Comparison of ENCODE assay signal across 2 cellular contexts in the genomic region with DNA sequence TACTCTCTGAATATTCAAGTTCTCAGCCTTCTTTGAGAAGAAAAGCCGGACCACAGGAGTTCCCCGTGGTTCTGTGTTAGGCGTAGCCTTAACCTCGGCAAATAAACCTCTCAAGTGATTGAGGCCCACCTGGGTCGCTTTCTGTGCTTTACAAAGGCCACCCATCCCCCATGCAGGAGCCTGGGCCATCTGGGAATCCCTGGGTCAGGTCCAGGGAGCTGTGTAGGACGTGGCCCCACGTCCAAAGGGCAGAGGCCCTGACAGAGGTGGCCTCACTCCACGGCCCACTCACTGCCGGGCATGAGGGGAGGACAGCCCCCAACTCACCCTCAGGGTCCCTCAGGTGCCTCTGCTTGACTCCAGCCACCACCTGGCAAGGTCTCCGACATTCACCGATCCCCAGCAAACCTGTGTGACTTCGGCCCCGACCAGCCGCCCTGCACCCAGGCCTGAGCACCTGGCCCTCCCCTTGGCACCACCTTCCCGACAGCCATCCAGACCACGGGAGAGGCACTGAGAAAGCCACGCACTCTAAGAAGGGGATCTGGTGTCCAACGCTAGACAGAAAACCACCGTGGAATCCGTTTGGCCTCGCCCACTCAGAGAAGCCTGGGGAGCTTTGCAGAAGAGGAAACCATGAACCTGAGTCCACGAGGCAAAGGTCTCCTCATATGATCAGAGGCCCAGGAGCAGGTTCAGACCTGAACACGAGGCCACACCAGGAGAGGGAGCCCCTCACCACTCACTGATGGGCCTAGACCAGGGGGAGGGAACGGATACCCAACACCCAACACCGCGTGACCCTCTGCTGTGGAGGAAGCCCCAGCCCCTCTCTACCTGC.
TF ChIP-seq lines count a peak whose summit lies in the region.

No MANE protein-coding gene starts in this region.

TF ChIP-seq in A549, 52 proteins besides CTCF, POLR2A, EP300 and RAD21 (continued from another document):
- no peak for TF ChIP-seq FOSB (CRISPR knock-in tag; IDR thresholded peaks at IDR 0.05)
- no peak for TF ChIP-seq MAFK (IDR thresholded peaks at IDR 0.05; ENCODE audit: partially characterized antibody)
- no peak for TF ChIP-seq CEBPB (IDR thresholded peaks at IDR 0.05)
- TF ChIP-seq KDM5A (IDR thresholded peaks at IDR 0.05) = no peak
- TF ChIP-seq, protein P1, sequence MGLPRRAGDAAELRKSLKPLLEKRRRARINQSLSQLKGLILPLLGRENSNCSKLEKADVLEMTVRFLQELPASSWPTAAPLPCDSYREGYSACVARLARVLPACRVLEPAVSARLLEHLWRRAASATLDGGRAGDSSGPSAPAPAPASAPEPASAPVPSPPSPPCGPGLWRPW (IDR thresholded peaks at IDR 0.05) = no peak
TF ChIP-seq in A549: peak in this region for 0.

TF ChIP-seq in GM23338, 12 proteins besides CTCF, POLR2A, EP300 and RAD21:
- TF ChIP-seq, protein P2, sequence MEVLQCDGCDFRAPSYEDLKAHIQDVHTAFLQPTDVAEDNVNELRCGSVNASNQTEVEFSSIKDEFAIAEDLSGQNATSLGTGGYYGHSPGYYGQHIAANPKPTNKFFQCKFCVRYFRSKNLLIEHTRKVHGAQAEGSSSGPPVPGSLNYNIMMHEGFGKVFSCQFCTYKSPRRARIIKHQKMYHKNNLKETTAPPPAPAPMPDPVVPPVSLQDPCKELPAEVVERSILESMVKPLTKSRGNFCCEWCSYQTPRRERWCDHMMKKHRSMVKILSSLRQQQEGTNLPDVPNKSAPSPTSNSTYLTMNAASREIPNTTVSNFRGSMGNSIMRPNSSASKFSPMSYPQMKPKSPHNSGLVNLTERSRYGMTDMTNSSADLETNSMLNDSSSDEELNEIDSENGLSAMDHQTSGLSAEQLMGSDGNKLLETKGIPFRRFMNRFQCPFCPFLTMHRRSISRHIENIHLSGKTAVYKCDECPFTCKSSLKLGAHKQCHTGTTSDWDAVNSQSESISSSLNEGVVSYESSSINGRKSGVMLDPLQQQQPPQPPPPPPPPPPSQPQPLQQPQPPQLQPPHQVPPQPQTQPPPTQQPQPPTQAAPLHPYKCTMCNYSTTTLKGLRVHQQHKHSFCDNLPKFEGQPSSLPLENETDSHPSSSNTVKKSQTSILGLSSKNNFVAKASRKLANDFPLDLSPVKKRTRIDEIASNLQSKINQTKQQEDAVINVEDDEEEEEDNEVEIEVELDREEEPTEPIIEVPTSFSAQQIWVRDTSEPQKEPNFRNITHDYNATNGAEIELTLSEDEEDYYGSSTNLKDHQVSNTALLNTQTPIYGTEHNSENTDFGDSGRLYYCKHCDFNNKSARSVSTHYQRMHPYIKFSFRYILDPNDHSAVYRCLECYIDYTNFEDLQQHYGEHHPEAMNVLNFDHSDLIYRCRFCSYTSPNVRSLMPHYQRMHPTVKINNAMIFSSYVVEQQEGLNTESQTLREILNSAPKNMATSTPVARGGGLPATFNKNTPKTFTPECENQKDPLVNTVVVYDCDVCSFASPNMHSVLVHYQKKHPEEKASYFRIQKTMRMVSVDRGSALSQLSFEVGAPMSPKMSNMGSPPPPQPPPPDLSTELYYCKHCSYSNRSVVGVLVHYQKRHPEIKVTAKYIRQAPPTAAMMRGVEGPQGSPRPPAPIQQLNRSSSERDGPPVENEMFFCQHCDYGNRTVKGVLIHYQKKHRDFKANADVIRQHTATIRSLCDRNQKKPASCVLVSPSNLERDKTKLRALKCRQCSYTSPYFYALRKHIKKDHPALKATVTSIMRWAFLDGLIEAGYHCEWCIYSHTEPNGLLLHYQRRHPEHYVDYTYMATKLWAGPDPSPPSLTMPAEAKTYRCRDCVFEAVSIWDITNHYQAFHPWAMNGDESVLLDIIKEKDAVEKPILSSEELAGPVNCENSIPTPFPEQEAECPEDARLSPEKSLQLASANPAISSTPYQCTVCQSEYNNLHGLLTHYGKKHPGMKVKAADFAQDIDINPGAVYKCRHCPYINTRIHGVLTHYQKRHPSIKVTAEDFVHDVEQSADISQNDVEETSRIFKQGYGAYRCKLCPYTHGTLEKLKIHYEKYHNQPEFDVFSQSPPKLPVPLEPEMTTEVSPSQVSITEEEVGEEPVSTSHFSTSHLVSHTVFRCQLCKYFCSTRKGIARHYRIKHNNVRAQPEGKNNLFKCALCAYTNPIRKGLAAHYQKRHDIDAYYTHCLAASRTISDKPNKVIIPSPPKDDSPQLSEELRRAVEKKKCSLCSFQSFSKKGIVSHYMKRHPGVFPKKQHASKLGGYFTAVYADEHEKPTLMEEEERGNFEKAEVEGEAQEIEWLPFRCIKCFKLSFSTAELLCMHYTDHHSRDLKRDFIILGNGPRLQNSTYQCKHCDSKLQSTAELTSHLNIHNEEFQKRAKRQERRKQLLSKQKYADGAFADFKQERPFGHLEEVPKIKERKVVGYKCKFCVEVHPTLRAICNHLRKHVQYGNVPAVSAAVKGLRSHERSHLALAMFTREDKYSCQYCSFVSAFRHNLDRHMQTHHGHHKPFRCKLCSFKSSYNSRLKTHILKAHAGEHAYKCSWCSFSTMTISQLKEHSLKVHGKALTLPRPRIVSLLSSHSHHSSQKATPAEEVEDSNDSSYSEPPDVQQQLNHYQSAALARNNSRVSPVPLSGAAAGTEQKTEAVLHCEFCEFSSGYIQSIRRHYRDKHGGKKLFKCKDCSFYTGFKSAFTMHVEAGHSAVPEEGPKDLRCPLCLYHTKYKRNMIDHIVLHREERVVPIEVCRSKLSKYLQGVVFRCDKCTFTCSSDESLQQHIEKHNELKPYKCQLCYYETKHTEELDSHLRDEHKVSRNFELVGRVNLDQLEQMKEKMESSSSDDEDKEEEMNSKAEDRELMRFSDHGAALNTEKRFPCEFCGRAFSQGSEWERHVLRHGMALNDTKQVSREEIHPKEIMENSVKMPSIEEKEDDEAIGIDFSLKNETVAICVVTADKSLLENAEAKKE (CRISPR knock-in tag; IDR thresholded peaks at IDR 0.05) = peak; percentile 40; the same call in 1 of the 2 replicates
- TF ChIP-seq ZNF331 (CRISPR knock-in tag; IDR thresholded peaks at IDR 0.05; ENCODE audit: low read depth) = no peak
